Comparison of ENCODE assay signal across 8 cellular contexts in genomic region chr4:115851918-115852766, GRCh38.
DNase-seq lines count a peak whose midpoint lies in the region; ATAC-seq and TF ChIP-seq lines count a peak whose summit lies in the region.

No MANE protein-coding gene starts in this region.

- TF ChIP-seq CTCF in GM12875 (IDR thresholded peaks at IDR 0.05; ENCODE audit: borderline replicate concordance, insufficient read depth, low read depth, low read length) (peak; percentile 63), LNCAP (IDR thresholded peaks at IDR 0.05) (peak; percentile 61), testis (IDR thresholded peaks at IDR 0.05) (peak in 2 of 3 experiments; percentile 23 to 30)

- H3K27ac ChIP-seq in testis = no peak overlapping the region

- no peak overlapping the region for H3K4me3 ChIP-seq in GM12875 (ENCODE audit: low read depth, low read length)
- H3K4me3 ChIP-seq in testis = no peak overlapping the region

- H3K9me3 ChIP-seq in testis = no peaks in the 10 kb centered on the region

- intact Hi-C loops in head of caudate nucleus (cut with DNase I) (loop anchor here (10.0 kb wide), 1 partner anchor 1067 kb away; no protein-coding TSS in a partner anchor), testis (cut with DNase I; ENCODE audit: low total_unique reads) (no loop called here)

- H3K36me3 ChIP-seq in testis (ENCODE audit: low read depth, missing control alignments) = no peaks in the 10 kb centered on the region

- no peak for TF ChIP-seq POLR2A in testis (IDR thresholded peaks at IDR 0.05)

- peak; percentile 59 for DNase-seq in A172 (ENCODE audit: low spot score)
- peak; percentile 56 for DNase-seq in SK-N-DZ (ENCODE audit: low spot score)
- peak in 35 of 42 donors; percentile 9 to 75 (median 32) for DNase-seq in head of caudate nucleus
- peak; percentile 80 for DNase-seq in testis
- DNase-seq in NCI-H774 (lab: John Stamatoyannopoulos, UW) = no peak

- ATAC-seq in HG02571 (IDR thresholded peaks at IDR 0.05; ENCODE audit: unreplicated experiment) = peak; percentile 64

- H3K27me3 ChIP-seq in testis = no peaks in the 10 kb centered on the region

- no peaks in the 10 kb centered on the region for H3K4me1 ChIP-seq in testis

- WGBS in testis, 2 donors = 46 to 54% methylated on average over 6 of the region's 6 CpGs
